1 cellular context compared by ENCODE assay signal in the genomic region with DNA sequence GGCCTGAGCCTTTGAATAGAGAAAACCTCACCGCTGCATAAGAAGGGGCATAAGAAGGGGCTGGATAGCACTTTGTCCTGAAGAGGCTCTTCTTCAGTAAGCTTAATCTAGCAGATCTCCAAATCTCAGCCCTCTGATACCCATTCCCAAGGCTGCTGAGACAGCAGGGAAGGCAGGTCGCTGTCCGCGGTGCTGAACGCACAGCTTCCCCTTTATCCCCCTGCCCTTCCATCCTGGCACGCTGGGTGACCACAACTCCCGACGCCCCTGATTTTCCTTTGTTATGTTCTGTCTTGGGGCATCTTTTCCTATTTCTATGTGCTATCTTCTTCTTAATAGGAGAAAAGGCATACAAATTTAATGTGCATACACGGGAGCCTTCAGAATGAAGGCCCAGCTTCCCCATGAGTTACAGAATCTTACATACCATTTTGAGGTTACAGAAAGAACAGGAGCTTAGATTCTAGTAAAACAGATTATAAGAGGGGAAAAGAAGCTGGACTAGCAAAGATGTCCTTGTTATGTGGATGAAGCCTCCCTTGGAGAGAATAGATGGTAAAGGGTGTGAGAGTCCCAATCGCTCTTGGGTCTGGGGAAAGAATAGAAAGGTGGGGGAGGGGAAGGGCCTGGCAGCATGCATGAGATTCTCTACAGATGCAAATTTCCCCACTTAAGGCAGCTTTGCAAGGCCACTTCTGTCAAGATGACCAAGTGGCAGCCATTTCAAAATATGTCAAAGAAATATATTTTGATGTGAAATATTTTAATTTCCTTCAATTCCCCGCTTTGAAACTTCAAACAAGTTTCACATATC.
A peak's percentile ranks its signal among the peaks of the same experiment; 100 is the strongest.
TF ChIP-seq lines count a peak whose summit lies in the region.

No MANE protein-coding gene starts in this region.

TF ChIP-seq in HepG2, 621 proteins besides CTCF, POLR2A, EP300 and RAD21 (continued from another document and continues in another):
- TF ChIP-seq, protein P1, sequence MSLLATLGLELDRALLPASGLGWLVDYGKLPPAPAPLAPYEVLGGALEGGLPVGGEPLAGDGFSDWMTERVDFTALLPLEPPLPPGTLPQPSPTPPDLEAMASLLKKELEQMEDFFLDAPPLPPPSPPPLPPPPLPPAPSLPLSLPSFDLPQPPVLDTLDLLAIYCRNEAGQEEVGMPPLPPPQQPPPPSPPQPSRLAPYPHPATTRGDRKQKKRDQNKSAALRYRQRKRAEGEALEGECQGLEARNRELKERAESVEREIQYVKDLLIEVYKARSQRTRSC (CRISPR knock-in tag; IDR thresholded peaks at IDR 0.05; ENCODE audit: low read depth): no peak
- TF ChIP-seq ZNF343 (CRISPR knock-in tag; IDR thresholded peaks at IDR 0.05): no peak
- TF ChIP-seq BRCA1 (CRISPR knock-in tag; IDR thresholded peaks at IDR 0.05): peak; percentile 87; the same call in 1 of the 2 replicates
- TF ChIP-seq HMG20B (CRISPR knock-in tag; conservative IDR thresholded peaks at IDR 0.05): peak; percentile 60; the same call in 1 of the 2 replicates
- TF ChIP-seq, protein P2, sequence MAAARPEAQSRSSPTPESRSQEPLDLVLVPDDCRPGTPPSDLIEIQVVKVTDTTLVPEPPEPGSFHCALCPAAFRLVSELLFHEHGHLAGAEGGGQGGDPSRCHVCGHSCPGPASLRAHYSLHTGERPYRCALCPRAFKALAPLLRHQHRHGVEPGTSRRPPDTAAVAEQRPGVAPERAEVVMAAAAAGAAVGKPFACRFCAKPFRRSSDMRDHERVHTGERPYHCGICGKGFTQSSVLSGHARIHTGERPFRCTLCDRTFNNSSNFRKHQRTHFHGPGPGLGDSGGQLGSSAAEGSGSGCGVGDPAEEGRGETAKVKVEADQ (CRISPR knock-in tag; IDR thresholded peaks at IDR 0.05; ENCODE audit: borderline replicate concordance): no peak
- TF ChIP-seq, protein P3, sequence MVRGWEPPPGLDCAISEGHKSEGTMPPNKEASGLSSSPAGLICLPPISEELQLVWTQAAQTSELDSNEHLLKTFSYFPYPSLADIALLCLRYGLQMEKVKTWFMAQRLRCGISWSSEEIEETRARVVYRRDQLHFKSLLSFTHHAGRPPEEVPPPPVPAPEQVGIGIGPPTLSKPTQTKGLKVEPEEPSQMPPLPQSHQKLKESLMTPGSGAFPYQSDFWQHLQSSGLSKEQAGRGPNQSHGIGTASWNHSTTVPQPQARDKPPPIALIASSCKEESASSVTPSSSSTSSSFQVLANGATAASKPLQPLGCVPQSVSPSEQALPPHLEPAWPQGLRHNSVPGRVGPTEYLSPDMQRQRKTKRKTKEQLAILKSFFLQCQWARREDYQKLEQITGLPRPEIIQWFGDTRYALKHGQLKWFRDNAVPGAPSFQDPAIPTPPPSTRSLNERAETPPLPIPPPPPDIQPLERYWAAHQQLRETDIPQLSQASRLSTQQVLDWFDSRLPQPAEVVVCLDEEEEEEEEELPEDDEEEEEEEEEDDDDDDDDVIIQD (CRISPR knock-in tag; IDR thresholded peaks at IDR 0.05; ENCODE audit: low read depth): no peak
- TF ChIP-seq BRD4 (CRISPR knock-in tag; IDR thresholded peaks at IDR 0.05): no peak
- TF ChIP-seq CHD4 (IDR thresholded peaks at IDR 0.05; ENCODE audit: borderline replicate concordance, low read length): no peak
- no peak for TF ChIP-seq NAIF1 (CRISPR knock-in tag; IDR thresholded peaks at IDR 0.05; ENCODE audit: borderline replicate concordance)
- no peak for TF ChIP-seq ZFP82 (CRISPR knock-in tag; IDR thresholded peaks at IDR 0.05; ENCODE audit: borderline replicate concordance)
- no peak for TF ChIP-seq KMT2A (CRISPR knock-in tag; IDR thresholded peaks at IDR 0.05)
- no peak for TF ChIP-seq ZNF703 (CRISPR knock-in tag; IDR thresholded peaks at IDR 0.05; ENCODE audit: borderline replicate concordance)
- TF ChIP-seq, protein P4, sequence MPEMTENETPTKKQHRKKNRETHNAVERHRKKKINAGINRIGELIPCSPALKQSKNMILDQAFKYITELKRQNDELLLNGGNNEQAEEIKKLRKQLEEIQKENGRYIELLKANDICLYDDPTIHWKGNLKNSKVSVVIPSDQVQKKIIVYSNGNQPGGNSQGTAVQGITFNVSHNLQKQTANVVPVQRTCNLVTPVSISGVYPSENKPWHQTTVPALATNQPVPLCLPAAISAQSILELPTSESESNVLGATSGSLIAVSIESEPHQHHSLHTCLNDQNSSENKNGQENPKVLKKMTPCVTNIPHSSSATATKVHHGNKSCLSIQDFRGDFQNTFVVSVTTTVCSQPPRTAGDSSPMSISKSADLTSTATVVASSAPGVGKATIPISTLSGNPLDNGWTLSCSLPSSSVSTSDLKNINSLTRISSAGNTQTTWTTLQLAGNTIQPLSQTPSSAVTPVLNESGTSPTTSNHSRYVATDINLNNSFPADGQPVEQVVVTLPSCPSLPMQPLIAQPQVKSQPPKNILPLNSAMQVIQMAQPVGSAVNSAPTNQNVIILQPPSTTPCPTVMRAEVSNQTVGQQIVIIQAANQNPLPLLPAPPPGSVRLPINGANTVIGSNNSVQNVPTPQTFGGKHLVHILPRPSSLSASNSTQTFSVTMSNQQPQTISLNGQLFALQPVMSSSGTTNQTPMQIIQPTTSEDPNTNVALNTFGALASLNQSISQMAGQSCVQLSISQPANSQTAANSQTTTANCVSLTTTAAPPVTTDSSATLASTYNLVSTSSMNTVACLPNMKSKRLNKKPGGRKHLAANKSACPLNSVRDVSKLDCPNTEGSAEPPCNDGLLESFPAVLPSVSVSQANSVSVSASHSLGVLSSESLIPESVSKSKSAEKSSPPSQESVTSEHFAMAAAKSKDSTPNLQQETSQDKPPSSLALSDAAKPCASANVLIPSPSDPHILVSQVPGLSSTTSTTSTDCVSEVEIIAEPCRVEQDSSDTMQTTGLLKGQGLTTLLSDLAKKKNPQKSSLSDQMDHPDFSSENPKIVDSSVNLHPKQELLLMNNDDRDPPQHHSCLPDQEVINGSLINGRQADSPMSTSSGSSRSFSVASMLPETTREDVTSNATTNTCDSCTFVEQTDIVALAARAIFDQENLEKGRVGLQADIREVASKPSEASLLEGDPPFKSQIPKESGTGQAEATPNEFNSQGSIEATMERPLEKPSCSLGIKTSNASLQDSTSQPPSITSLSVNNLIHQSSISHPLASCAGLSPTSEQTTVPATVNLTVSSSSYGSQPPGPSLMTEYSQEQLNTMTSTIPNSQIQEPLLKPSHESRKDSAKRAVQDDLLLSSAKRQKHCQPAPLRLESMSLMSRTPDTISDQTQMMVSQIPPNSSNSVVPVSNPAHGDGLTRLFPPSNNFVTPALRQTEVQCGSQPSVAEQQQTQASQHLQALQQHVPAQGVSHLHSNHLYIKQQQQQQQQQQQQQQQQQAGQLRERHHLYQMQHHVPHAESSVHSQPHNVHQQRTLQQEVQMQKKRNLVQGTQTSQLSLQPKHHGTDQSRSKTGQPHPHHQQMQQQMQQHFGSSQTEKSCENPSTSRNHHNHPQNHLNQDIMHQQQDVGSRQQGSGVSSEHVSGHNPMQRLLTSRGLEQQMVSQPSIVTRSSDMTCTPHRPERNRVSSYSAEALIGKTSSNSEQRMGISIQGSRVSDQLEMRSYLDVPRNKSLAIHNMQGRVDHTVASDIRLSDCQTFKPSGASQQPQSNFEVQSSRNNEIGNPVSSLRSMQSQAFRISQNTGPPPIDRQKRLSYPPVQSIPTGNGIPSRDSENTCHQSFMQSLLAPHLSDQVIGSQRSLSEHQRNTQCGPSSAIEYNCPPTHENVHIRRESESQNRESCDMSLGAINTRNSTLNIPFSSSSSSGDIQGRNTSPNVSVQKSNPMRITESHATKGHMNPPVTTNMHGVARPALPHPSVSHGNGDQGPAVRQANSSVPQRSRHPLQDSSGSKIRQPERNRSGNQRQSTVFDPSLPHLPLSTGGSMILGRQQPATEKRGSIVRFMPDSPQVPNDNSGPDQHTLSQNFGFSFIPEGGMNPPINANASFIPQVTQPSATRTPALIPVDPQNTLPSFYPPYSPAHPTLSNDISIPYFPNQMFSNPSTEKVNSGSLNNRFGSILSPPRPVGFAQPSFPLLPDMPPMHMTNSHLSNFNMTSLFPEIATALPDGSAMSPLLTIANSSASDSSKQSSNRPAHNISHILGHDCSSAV (CRISPR knock-in tag; IDR thresholded peaks at IDR 0.05; ENCODE audit: borderline replicate concordance): no peak
- no peak for TF ChIP-seq ZNF260 (CRISPR knock-in tag; IDR thresholded peaks at IDR 0.05; ENCODE audit: borderline replicate concordance, low read depth)
- TF ChIP-seq CCAR2 (optimal IDR thresholded peaks at IDR 0.05; ENCODE audit: low read depth, low read length): no peak
- no peak for TF ChIP-seq SMARCC2 (IDR thresholded peaks at IDR 0.05)
- TF ChIP-seq, protein P5, sequence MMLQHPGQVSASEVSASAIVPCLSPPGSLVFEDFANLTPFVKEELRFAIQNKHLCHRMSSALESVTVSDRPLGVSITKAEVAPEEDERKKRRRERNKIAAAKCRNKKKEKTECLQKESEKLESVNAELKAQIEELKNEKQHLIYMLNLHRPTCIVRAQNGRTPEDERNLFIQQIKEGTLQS (CRISPR knock-in tag; IDR thresholded peaks at IDR 0.05): 0 out of 2 replicates have a peak, but pooled peaks have one; percentile 27
- TF ChIP-seq KLF6 (CRISPR knock-in tag; IDR thresholded peaks at IDR 0.05): peak; percentile 94
- TF ChIP-seq TCF7L2 (IDR thresholded peaks at IDR 0.05; ENCODE audit: low read depth, low read length): no peak
- TF ChIP-seq XBP1 (CRISPR knock-in tag; IDR thresholded peaks at IDR 0.05): 0 out of 2 replicates have a peak, but pooled peaks have one; percentile 38
- TF ChIP-seq ATF7-NPFF (CRISPR knock-in tag; IDR thresholded peaks at IDR 0.05; ENCODE audit: low read depth): 0 out of 2 replicates have a peak, but pooled peaks have one; percentile 23
- 0 out of 2 replicates have a peak, but pooled peaks have one; percentile 41 for TF ChIP-seq ZNF841 (CRISPR knock-in tag; IDR thresholded peaks at IDR 0.05; ENCODE audit: borderline replicate concordance)
- TF ChIP-seq NR2F2 (IDR thresholded peaks at IDR 0.05; ENCODE audit: borderline replicate concordance, low read depth): no peak
- no peak for TF ChIP-seq ZFP62 (CRISPR knock-in tag; IDR thresholded peaks at IDR 0.05)
- TF ChIP-seq, protein P6, sequence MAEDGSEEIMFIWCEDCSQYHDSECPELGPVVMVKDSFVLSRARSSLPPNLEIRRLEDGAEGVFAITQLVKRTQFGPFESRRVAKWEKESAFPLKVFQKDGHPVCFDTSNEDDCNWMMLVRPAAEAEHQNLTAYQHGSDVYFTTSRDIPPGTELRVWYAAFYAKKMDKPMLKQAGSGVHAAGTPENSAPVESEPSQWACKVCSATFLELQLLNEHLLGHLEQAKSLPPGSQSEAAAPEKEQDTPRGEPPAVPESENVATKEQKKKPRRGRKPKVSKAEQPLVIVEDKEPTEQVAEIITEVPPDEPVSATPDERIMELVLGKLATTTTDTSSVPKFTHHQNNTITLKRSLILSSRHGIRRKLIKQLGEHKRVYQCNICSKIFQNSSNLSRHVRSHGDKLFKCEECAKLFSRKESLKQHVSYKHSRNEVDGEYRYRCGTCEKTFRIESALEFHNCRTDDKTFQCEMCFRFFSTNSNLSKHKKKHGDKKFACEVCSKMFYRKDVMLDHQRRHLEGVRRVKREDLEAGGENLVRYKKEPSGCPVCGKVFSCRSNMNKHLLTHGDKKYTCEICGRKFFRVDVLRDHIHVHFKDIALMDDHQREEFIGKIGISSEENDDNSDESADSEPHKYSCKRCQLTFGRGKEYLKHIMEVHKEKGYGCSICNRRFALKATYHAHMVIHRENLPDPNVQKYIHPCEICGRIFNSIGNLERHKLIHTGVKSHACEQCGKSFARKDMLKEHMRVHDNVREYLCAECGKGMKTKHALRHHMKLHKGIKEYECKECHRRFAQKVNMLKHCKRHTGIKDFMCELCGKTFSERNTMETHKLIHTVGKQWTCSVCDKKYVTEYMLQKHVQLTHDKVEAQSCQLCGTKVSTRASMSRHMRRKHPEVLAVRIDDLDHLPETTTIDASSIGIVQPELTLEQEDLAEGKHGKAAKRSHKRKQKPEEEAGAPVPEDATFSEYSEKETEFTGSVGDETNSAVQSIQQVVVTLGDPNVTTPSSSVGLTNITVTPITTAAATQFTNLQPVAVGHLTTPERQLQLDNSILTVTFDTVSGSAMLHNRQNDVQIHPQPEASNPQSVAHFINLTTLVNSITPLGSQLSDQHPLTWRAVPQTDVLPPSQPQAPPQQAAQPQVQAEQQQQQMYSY (CRISPR knock-in tag; IDR thresholded peaks at IDR 0.05): no peak
- TF ChIP-seq YEATS2 (CRISPR knock-in tag; IDR thresholded peaks at IDR 0.05; ENCODE audit: borderline replicate concordance): no peak
- no peak for TF ChIP-seq ATRX (CRISPR knock-in tag; IDR thresholded peaks at IDR 0.05; ENCODE audit: borderline replicate concordance)
- TF ChIP-seq, protein P7, sequence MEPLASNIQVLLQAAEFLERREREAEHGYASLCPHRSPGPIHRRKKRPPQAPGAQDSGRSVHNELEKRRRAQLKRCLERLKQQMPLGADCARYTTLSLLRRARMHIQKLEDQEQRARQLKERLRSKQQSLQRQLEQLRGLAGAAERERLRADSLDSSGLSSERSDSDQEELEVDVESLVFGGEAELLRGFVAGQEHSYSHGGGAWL (CRISPR knock-in tag; IDR thresholded peaks at IDR 0.05): peak; percentile 83; the same call in 1 of the 2 replicates
- TF ChIP-seq ZSCAN20 (CRISPR knock-in tag; IDR thresholded peaks at IDR 0.05; ENCODE audit: borderline replicate concordance): peak; percentile 52; the same call in 1 of the 2 replicates
- TF ChIP-seq, protein P8, sequence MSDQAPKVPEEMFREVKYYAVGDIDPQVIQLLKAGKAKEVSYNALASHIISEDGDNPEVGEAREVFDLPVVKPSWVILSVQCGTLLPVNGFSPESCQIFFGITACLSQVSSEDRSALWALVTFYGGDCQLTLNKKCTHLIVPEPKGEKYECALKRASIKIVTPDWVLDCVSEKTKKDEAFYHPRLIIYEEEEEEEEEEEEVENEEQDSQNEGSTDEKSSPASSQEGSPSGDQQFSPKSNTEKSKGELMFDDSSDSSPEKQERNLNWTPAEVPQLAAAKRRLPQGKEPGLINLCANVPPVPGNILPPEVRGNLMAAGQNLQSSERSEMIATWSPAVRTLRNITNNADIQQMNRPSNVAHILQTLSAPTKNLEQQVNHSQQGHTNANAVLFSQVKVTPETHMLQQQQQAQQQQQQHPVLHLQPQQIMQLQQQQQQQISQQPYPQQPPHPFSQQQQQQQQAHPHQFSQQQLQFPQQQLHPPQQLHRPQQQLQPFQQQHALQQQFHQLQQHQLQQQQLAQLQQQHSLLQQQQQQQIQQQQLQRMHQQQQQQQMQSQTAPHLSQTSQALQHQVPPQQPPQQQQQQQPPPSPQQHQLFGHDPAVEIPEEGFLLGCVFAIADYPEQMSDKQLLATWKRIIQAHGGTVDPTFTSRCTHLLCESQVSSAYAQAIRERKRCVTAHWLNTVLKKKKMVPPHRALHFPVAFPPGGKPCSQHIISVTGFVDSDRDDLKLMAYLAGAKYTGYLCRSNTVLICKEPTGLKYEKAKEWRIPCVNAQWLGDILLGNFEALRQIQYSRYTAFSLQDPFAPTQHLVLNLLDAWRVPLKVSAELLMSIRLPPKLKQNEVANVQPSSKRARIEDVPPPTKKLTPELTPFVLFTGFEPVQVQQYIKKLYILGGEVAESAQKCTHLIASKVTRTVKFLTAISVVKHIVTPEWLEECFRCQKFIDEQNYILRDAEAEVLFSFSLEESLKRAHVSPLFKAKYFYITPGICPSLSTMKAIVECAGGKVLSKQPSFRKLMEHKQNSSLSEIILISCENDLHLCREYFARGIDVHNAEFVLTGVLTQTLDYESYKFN (CRISPR knock-in tag; conservative IDR thresholded peaks at IDR 0.05): no peak
- TF ChIP-seq ZSCAN9 (CRISPR knock-in tag; IDR thresholded peaks at IDR 0.05; ENCODE audit: borderline replicate concordance): peak; percentile 94
- TF ChIP-seq SAP130 (CRISPR knock-in tag; IDR thresholded peaks at IDR 0.05; ENCODE audit: low read depth): peak; percentile 29; the same call in 1 of the 2 replicates
- TF ChIP-seq, protein P9, sequence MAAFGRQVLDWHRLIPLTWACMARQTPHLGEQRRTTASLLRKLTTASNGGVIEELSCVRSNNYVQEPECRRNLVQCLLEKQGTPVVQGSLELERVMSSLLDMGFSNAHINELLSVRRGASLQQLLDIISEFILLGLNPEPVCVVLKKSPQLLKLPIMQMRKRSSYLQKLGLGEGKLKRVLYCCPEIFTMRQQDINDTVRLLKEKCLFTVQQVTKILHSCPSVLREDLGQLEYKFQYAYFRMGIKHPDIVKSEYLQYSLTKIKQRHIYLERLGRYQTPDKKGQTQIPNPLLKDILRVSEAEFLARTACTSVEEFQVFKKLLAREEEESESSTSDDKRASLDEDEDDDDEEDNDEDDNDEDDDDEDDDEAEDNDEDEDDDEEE (CRISPR knock-in tag; IDR thresholded peaks at IDR 0.05): no peak
